Comparison of ENCODE assay signal across 13 cellular contexts in the genomic region with DNA sequence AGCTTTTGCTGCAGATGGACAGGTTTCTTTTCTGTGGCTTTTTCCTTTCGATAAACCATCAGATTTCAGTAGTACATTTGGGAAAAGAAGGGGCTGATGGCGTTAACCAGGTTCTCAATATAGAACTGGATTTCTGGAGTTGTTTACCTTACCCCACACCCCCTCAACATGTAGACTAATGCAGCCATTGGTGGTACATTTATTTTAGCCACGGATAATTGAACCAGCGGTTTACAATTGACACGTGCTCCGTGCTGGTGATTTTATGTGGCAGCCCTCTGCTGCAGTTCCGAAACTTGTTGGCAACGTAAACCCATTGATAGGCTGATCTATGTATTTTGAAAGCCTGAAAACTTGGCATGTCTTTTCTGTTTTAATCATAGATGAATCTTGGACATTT. TPM values are rescaled to one million over a fixed set of nuclear protein-coding genes. Genes with fewer than 3 reads are reported as not detected.
DNase-seq lines count a peak whose midpoint lies in the region; ATAC-seq, FAIRE-seq and TF ChIP-seq lines count a peak whose summit lies in the region.
"Had no signal": no experiment of that assay in that cellular context is flagged by ENCODE, and none has a peak within 500 bp of the region (broad histone marks: within the 10 kb centered on the region; RNA-seq: fewer than 3 reads in every experiment).

No MANE protein-coding gene starts in this region.

- H3K18ac ChIP-seq in IMR-90 (ENCODE audit: low read depth, low read length) (peak overlapping the region; percentile 21; the same call in 1 of the 2 replicates), H1 (ENCODE audit: extremely low read depth, low read length) (peak overlapping the region; percentile 79)

- intact Hi-C loops in IMR-90 (cut with micrococcal nuclease) = no loop called here

- H4K20me1 ChIP-seq in BLaER1 treated with 17β-estradiol and CSF1 and Interleukin-3, amounts not matched to agents 10 nM and 100 nM = peaks cover 0 to 77% (median 37%) of the 10 kb centered on the region in 11 experiments; a peak in 19 of 22 replicates
- H4K20me1 ChIP-seq in IMR-90 (ENCODE audit: insufficient read depth, low read length) (peaks cover 12% of the 10 kb centered on the region; the same call in 1 of the 2 replicates), H1 (replicated peaks in 1 of 2; ENCODE audit: control insufficient read depth in 1 of 2, insufficient read depth in 2 of 2, low read length in 2 of 2) (peaks cover 22% of the 10 kb centered on the region in 2 experiments), neural progenitor cell (ENCODE audit: low read depth) (peaks cover 100% of the 10 kb centered on the region)

- H3K56ac ChIP-seq in IMR-90 (ENCODE audit: extremely low read depth, insufficient read depth, low read length) = peak overlapping the region; percentile 24; the same call in 1 of the 2 replicates
- no peak overlapping the region for H3K56ac ChIP-seq in H1 (replicated peaks; ENCODE audit: insufficient read length, low read depth, low read length)

- no peaks in the 10 kb centered on the region for H3K27me3 ChIP-seq in BLaER1 treated with 17β-estradiol and CSF1 and Interleukin-3, amounts not matched to agents 10 nM and 100 nM
- H3K27me3 ChIP-seq in IMR-90 (ENCODE audit: control insufficient read depth, insufficient read depth, low read length) (no peaks in the 10 kb centered on the region), H1 (replicated peaks in 1 of 4; ENCODE audit: control insufficient read depth in 3 of 4, extremely low read depth in 1 of 4, insufficient read depth in 3 of 4, low read length in 3 of 4) (no peaks in the 10 kb centered on the region), neural progenitor cell (no peaks in the 10 kb centered on the region)

- FAIRE-seq in H1 (lab: Jason Lieb, UNC) = no peak

- peaks cover 44% of the 10 kb centered on the region for H3K36me3 Mint-ChIP-seq in neural progenitor cell
- H3K36me3 Mint-ChIP-seq: activated naive CD8-positive, alpha-beta T cell treated with anti-CD3 and anti-CD28 coated beads for 36 hours; naive B cell had no signal

- H3K79me2 ChIP-seq in H1 (ENCODE audit: control insufficient read depth in 1 of 2, insufficient read depth in 2 of 2, low read length in 2 of 2) = peaks cover 12 to 80% of the 10 kb centered on the region in 2 experiments
- peaks cover 100% of the 10 kb centered on the region for H3K79me2 ChIP-seq in neural progenitor cell (ENCODE audit: low read depth)

- peak overlapping the region; percentile 70 for H3K4ac ChIP-seq in IMR-90 (ENCODE audit: low read depth, low read length)
- H3K4ac ChIP-seq in H1 (replicated peaks; ENCODE audit: insufficient read length, low read depth, low read length) = no peak overlapping the region

- in situ Hi-C loops in IMR-90 (cut with MboI; ENCODE audit: low sequenced_read_pairs) = no loop called here

- no peak for DNase-seq in IMR-90
- DNase-seq in H1 (ENCODE audit: low read depth in 1 of 2, low spot score in 2 of 2) = no peak
- peak; percentile 35 for DNase-seq in neural progenitor cell (ENCODE audit: low spot score)
- DNase-seq in effector CD8-positive, alpha-beta T cell (lab: John Stamatoyannopoulos, UW) = no peak
- DNase-seq: activated naive CD8-positive, alpha-beta T cell treated with anti-CD3 and anti-CD28 coated beads for 36 hours; DND-41; effector CD4-positive, alpha-beta T cell; naive B cell; PC-9; stimulated activated naive CD8-positive, alpha-beta T cell treated with anti-CD3 and anti-CD28 coated beads, Interleukin-15, Interleukin-2, amounts not matched to agents 100 U/mL and 50 U/mL, for 24 hours had no signal

- no peak overlapping the region for H2AK9ac ChIP-seq in IMR-90 (replicated peaks; ENCODE audit: low read depth, low read length, poor library complexity)

- H3K14ac ChIP-seq in IMR-90 (replicated peaks; ENCODE audit: low read depth, low read length) (peak overlapping the region; percentile 15; the same call in 1 of the 2 replicates), H1 (ENCODE audit: insufficient read length) (no peak overlapping the region)

- H3K27me3 Mint-ChIP-seq in neural progenitor cell (ENCODE audit: insufficient read depth, low read depth) = peaks cover 14% of the 10 kb centered on the region

- H2BK20ac ChIP-seq in IMR-90 (ENCODE audit: low read depth, low read length) = no peak overlapping the region
- 0 out of 2 replicates have a peak overlapping the region, but pooled peaks have one; percentile 23 for H2BK20ac ChIP-seq in H1 (ENCODE audit: low read length)

- TF ChIP-seq CTCF in IMR-90 (conservative IDR thresholded peaks at IDR 0.05; ENCODE audit: low read depth, low read length) (no peak), H1 (IDR thresholded peaks at IDR 0.05; ENCODE audit: control extremely low read depth in 1 of 3, insufficient read depth in 1 of 3, low read depth in 1 of 3, low read length in 3 of 3) (no peak), neural progenitor cell (IDR thresholded peaks at IDR 0.05) (no peak)

- peak overlapping the region; percentile 64 to 72; a peak in 3 of 4 replicates for H4K8ac ChIP-seq in IMR-90 (ENCODE audit: low read depth in 2 of 2, low read length in 2 of 2)
- no peak overlapping the region for H4K8ac ChIP-seq in H1 (ENCODE audit: extremely low read depth, insufficient read depth, low read length)

- peak overlapping the region; percentile 88 to 98 (median 95); a peak in 21 of 22 replicates for H3K9ac ChIP-seq in BLaER1 treated with 17β-estradiol and CSF1 and Interleukin-3, amounts not matched to agents 10 nM and 100 nM
- H3K9ac ChIP-seq in IMR-90 (ENCODE audit: low read depth, low read length) (peak overlapping the region; percentile 97), H1 (replicated peaks in 1 of 4; ENCODE audit: extremely low read depth in 1 of 4, low read depth in 3 of 4, low read length in 3 of 4) (peak overlapping the region in 1 of 4 experiments; percentile 42; a peak in 1 of 7 replicates), neural progenitor cell (peak overlapping the region; percentile 78)

- H3K23ac ChIP-seq in IMR-90 (ENCODE audit: low read depth, low read length) (peak overlapping the region; percentile 89; the same call in 1 of the 2 replicates), H1 (ENCODE audit: insufficient read length) (no peak overlapping the region)

- ATAC-seq in IMR-90 (ENCODE audit: low read depth) (no peak), HG02571 (IDR thresholded peaks at IDR 0.05; ENCODE audit: unreplicated experiment) (no peak), GM18520 (IDR thresholded peaks at IDR 0.05; ENCODE audit: unreplicated experiment) (no peak)
- ATAC-seq: stimulated activated naive CD8-positive, alpha-beta T cell treated with anti-CD3 and anti-CD28 coated beads, Interleukin-15, Interleukin-2, amounts not matched to agents 100 U/mL and 50 U/mL, for 24 hours had no signal

- H2BK15ac ChIP-seq in IMR-90 (ENCODE audit: low read depth, low read length) (no peak overlapping the region), H1 (ENCODE audit: low read length) (no peak overlapping the region)

- peaks cover 0 to 23% (median 13%) of the 10 kb centered on the region in 11 experiments; a peak in 10 of 22 replicates for H3K36me3 ChIP-seq in BLaER1 treated with 17β-estradiol and CSF1 and Interleukin-3, amounts not matched to agents 10 nM and 100 nM
- H3K36me3 ChIP-seq in IMR-90 (ENCODE audit: control insufficient read depth, insufficient read depth, low read length) (no peaks in the 10 kb centered on the region), H1 (ENCODE audit: control insufficient read depth in 2 of 4, insufficient read depth in 4 of 4, low read length in 3 of 4) (peaks cover 0 to 22% (median 2%) of the 10 kb centered on the region in 4 experiments; a peak in 3 of 8 replicates), neural progenitor cell (peaks cover 33% of the 10 kb centered on the region)

- dilution Hi-C loops in IMR-90 (cut with HindIII; ENCODE audit: low sequenced_read_pairs, unreplicated experiment) = no loop called here

- H3K79me1 ChIP-seq in IMR-90 (ENCODE audit: low read depth in 1 of 2, low read length in 2 of 2) (peaks cover 6 to 11% of the 10 kb centered on the region in 2 experiments), H1 (ENCODE audit: low read depth, low read length) (no peaks in the 10 kb centered on the region; the same call in 1 of the 2 replicates)

- H3K4me1 ChIP-seq in BLaER1 treated with 17β-estradiol and CSF1 and Interleukin-3, amounts not matched to agents 10 nM and 100 nM = peaks cover 16 to 42% (median 36%) of the 10 kb centered on the region in 10 experiments
- H3K4me1 ChIP-seq in IMR-90 (ENCODE audit: control insufficient read depth, insufficient read depth, low read length) = 0 out of 2 replicates have a peak, but pooled peaks cover 2% of the 10 kb centered on the region
- peaks cover 0 to 14% (median 4%) of the 10 kb centered on the region in 4 experiments; a peak in 5 of 7 replicates for H3K4me1 ChIP-seq in H1 (replicated peaks in 1 of 4; ENCODE audit: control insufficient read depth in 3 of 4, insufficient read depth in 4 of 4, low read length in 3 of 4)
- peaks cover 47% of the 10 kb centered on the region for H3K4me1 ChIP-seq in neural progenitor cell

- no peak overlapping the region for H2BK12ac ChIP-seq in H1 (ENCODE audit: low read depth, low read length)

- H3K9me3 ChIP-seq in BLaER1 treated with 17β-estradiol and CSF1 and Interleukin-3, amounts not matched to agents 10 nM and 100 nM (replicated peaks in 1 of 11) = no peaks in the 10 kb centered on the region
- H3K9me3 ChIP-seq in IMR-90 (ENCODE audit: control insufficient read depth, insufficient read depth, low read length) (no peaks in the 10 kb centered on the region), H1 (ENCODE audit: insufficient read depth in 2 of 2, low read depth in 1 of 2, low read length in 1 of 2) (no peaks in the 10 kb centered on the region), neural progenitor cell (ENCODE audit: low read depth) (no peaks in the 10 kb centered on the region)

- H3K4me1 Mint-ChIP-seq in neural progenitor cell = peaks cover 40% of the 10 kb centered on the region

- H3K4me2 ChIP-seq in BLaER1 treated with 17β-estradiol and CSF1 and Interleukin-3, amounts not matched to agents 10 nM and 100 nM = peak overlapping the region; percentile 69 to 98 (median 94)
- H3K4me2 ChIP-seq in IMR-90 (ENCODE audit: low read depth, low read length) (peak overlapping the region; percentile 93), H1 (ENCODE audit: insufficient read depth in 1 of 2, low read depth in 2 of 2, low read length in 2 of 2) (peak overlapping the region; percentile 77 to 96), neural progenitor cell (peak overlapping the region; percentile 96)
- H3K4me2 ChIP-seq: PC-9 had no signal

- POLR2A ChIA-PET in IMR-90 (lab: Charles Lee; ENCODE audit: unreplicated experiment) = no interaction called here
- POLR2A ChIA-PET in H1 (lab: Charles Lee; ENCODE audit: partially characterized antibody) = interaction anchor here (0.8 to 2.2 kb wide), 5 partner anchors 10 to 324 kb away, joined by 3 to 9 read pairs (median 6); no protein-coding TSS in a partner anchor

- BruUV-seq in IMR-90 (replicated peaks; lab: Mats Ljungman, UMichigan) = no TSS peak

- peak overlapping the region; percentile 16 for H3K27ac Mint-ChIP-seq in neural progenitor cell
- H3K27ac Mint-ChIP-seq: activated naive CD8-positive, alpha-beta T cell treated with anti-CD3 and anti-CD28 coated beads for 36 hours; naive B cell had no signal

- peaks cover 25% of the 10 kb centered on the region for H3K23me2 ChIP-seq in H1 (ENCODE audit: low read depth, low read length)

- no peak for TF ChIP-seq EP300 in H1 (IDR thresholded peaks at IDR 0.05; ENCODE audit: borderline replicate concordance in 1 of 2, low read depth in 2 of 2, low read length in 2 of 2)

- no peak overlapping the region for H4K91ac ChIP-seq in IMR-90 (ENCODE audit: insufficient read depth, low read depth, low read length)
- H4K91ac ChIP-seq in H1 (replicated peaks; ENCODE audit: insufficient read length, low read length) = no peak overlapping the region

- peaks cover 68% of the 10 kb centered on the region for H3F3A ChIP-seq in neural progenitor cell (ENCODE audit: low read depth)

- H3K4me3 Mint-ChIP-seq in neural progenitor cell = peak overlapping the region; percentile 83
- H3K4me3 Mint-ChIP-seq: activated naive CD8-positive, alpha-beta T cell treated with anti-CD3 and anti-CD28 coated beads for 36 hours had no signal

- H3K27ac ChIP-seq in BLaER1 treated with 17β-estradiol and CSF1 and Interleukin-3, amounts not matched to agents 10 nM and 100 nM = peak overlapping the region; percentile 17 to 99 (median 97); a peak in 20 of 22 replicates
- H3K27ac ChIP-seq in IMR-90 (ENCODE audit: insufficient read depth, low read length) (peak overlapping the region; percentile 95), H1 (ENCODE audit: low read depth, low read length) (no peak overlapping the region), neural progenitor cell (peak overlapping the region; percentile 94)
- H3K27ac ChIP-seq: PC-9 had no signal

- TF ChIP-seq RAD21 in IMR-90 (IDR thresholded peaks at IDR 0.05; ENCODE audit: low read length) (no peak), H1 (IDR thresholded peaks at IDR 0.05 in 1 of 2, conservative IDR thresholded peaks at IDR 0.05 in 1 of 2; ENCODE audit: low read depth in 2 of 2, low read length in 2 of 2) (no peak)

- H3K9me1 ChIP-seq in IMR-90 (ENCODE audit: insufficient read depth, low read length) = no peaks in the 10 kb centered on the region

- peak overlapping the region; percentile 9 for H2AFZ ChIP-seq in IMR-90 (replicated peaks; ENCODE audit: low read length, poor library complexity)
- H2AFZ ChIP-seq in H1 (ENCODE audit: low read length) = no peak overlapping the region
- no peak overlapping the region for H2AFZ ChIP-seq in neural progenitor cell (replicated peaks)
- H2AFZ ChIP-seq: PC-9 had no signal

- peak overlapping the region; percentile 76 to 94 (median 85) for H3K4me3 ChIP-seq in BLaER1 treated with 17β-estradiol and CSF1 and Interleukin-3, amounts not matched to agents 10 nM and 100 nM
- H3K4me3 ChIP-seq in IMR-90 (ENCODE audit: insufficient read depth, low read depth, low read length) (peak overlapping the region; percentile 79), H1 (ENCODE audit: extremely low read depth in 1 of 4, insufficient read depth in 2 of 4, low read depth in 3 of 4, low read length in 4 of 4) (peak overlapping the region; percentile 30 to 100 (median 63); a peak in 6 of 8 replicates), neural progenitor cell (peak overlapping the region; percentile 96)
- H3K4me3 ChIP-seq: PC-9 had no signal

- TF ChIP-seq POLR2A in IMR-90 (IDR thresholded peaks at IDR 0.05; ENCODE audit: low read depth, low read length) = no peak
- TF ChIP-seq POLR2A in H1 (IDR thresholded peaks at IDR 0.05; ENCODE audit: control extremely low read depth in 1 of 2, low read depth in 2 of 2, low read length in 2 of 2) = no peak

- H2AK5ac ChIP-seq in IMR-90 (ENCODE audit: low read depth, low read length) (no peak overlapping the region), H1 (ENCODE audit: low read depth, low read length) (no peak overlapping the region)

- H2BK5ac ChIP-seq in IMR-90 (ENCODE audit: low read depth, low read length, poor library complexity, severe bottlenecking) (no peak overlapping the region), H1 (ENCODE audit: low read depth, low read length) (no peak overlapping the region)

- H3K9me3 Mint-ChIP-seq in neural progenitor cell = peaks cover 5% of the 10 kb centered on the region
- H3K9me3 Mint-ChIP-seq: activated naive CD8-positive, alpha-beta T cell treated with anti-CD3 and anti-CD28 coated beads for 36 hours had no signal

- H4K5ac ChIP-seq in IMR-90 (ENCODE audit: low read depth, low read length) (peak overlapping the region; percentile 6; the same call in 1 of the 2 replicates), H1 (ENCODE audit: insufficient read length, low read depth, low read length) (no peak overlapping the region)

- no CpG with 5 or more reads among the region's 8 CpGs for WGBS in IMR-90 (ENCODE audit: extremely low coverage in 2 of 2, insufficient read length in 1 of 2), 2 experiments
- WGBS in H1 (ENCODE audit: extremely low coverage in 1 of 2, insufficient coverage in 1 of 2, insufficient read length in 1 of 2, insufficient replicate concordance in 2 of 2, low coverage in 1 of 2, low lambda C conversion rate in 2 of 2, missing lambda C conversion rate in 1 of 2), 2 experiments = 12% methylated on average over 8 of the region's 8 CpGs; no CpG with 5 or more reads in 1 of the 2 experiments

- peak overlapping the region; percentile 2; the same call in 1 of the 2 replicates for H2BK120ac ChIP-seq in IMR-90 (ENCODE audit: low read depth, low read length)
- H2BK120ac ChIP-seq in H1 (replicated peaks; ENCODE audit: low read depth, low read length) = no peak overlapping the region

- CTCF ChIA-PET in IMR-90 (lab: Yijun Ruan, JAX) (no interaction called here), H1 (lab: Charles Lee; ENCODE audit: partially characterized antibody) (no interaction called here)

RNA-seq across cellular contexts. Expression of gene SOX11, which starts 5.4 kb away (rescaled TPM):
- total RNA-seq in IMR-90 (2012; rRNA removed) = 2.2 and 4.7 TPM in 2 replicates
- polyA plus RNA-seq in IMR-90 (2012; rRNA removed) = 1.9 and 2.2 TPM in 2 replicates
- 0.78 and 1.3 TPM in 2 replicates for polyA plus RNA-seq in IMR-90 (2012; cell fraction: cytosol; rRNA removed)
- 2.7 and 3.1 TPM in 2 replicates for polyA plus RNA-seq in IMR-90 (2012; cell fraction: nucleus; rRNA removed; ENCODE audit: low replicate concordance)
- total RNA-seq in H1 (2021; fragmentation: NEBNext Ultra II Directional; extraction: Animal tissue kit (Norgen Biotek cat#: 25700)) = 55.6 and 56.5 TPM in 2 replicates
- polyA plus RNA-seq in H1 (2011; rRNA removed) = 9.0 and 10.1 TPM in 2 replicates
- 11.6 TPM for polyA plus RNA-seq in H1 (2011; cell fraction: cytosol; rRNA removed)
- 15.6 TPM for polyA plus RNA-seq in H1 (2011; cell fraction: nucleus; rRNA removed)
- 19.0 to 24.8 TPM (median 20.5 TPM) in 4 replicates for polyA plus RNA-seq in H1 (2012, experiment 1 of 2)
- polyA plus RNA-seq in H1 (2012, experiment 2 of 2) = 4.9 TPM
- polyA plus RNA-seq in H1 (2013, experiment 1 of 2) = 18.6 TPM
- polyA plus RNA-seq in H1 (2013, experiment 2 of 2) = 17.8 TPM
- 13.0 and 14.2 TPM in 2 replicates for polyA minus RNA-seq in H1 (2011; rRNA and poly(A)+ RNA removed)
- 35.6 TPM for polyA minus RNA-seq in H1 (2011; cell fraction: cytosol; rRNA and poly(A)+ RNA removed)
- 28.9 TPM for polyA minus RNA-seq in H1 (2011; cell fraction: nucleus; rRNA and poly(A)+ RNA removed)
- 176 and 178 TPM in 2 replicates for total RNA-seq in neural progenitor cell (ENCODE audit: low replicate concordance)
- total RNA-seq: activated naive CD8-positive, alpha-beta T cell treated with anti-CD3 and anti-CD28 coated beads for 36 hours; PC-9 had no signal
